8 cellular contexts compared by ENCODE assay signal in the genomic region with DNA sequence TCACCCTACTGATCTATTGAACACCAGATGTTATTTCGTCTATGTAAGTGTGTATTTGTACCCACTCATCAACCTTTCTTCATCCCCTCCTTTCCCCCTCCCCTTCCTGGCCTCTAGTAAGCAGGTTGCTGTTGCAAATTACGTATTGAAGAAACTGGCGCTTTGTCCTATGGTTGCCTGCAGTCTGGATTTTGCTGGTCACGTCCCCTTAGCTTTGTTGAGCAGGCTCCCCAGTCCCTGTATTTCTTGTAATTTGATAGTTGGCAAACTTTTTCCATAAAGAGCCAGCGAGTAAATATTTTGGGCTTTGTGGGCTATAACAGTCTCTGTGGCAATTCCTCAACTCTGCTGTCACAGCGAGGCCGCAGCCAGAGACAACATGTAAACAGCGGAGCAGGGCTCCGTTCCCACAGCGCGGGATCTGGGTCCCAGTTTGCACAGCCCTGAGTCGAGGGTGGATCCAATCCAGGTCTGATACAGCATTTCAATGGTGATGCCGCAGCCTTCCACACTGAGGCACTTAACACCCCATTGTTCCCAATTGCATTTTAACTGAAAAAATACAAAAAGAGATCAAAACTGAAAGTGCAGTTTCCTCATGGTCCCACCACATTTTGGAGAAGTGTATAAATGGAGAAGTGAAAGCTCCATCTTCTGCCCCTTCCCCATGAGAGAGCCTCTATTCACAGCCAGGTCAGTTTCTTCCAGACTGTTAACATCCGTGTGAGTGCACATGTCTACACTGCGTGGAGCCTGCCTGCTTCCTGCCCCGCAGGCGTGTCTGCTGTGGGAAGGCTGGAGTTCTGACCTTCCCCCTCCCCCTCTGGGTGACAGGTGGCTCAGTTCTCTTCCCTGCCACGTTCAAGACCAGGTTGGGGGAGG.
DNase-seq lines count a peak whose midpoint lies in the region; ATAC-seq and TF ChIP-seq lines count a peak whose summit lies in the region.

No MANE protein-coding gene starts in this region.

- no peaks in the 10 kb centered on the region for H3K36me3 Mint-ChIP-seq in activated T-cell treated with anti-CD3 and anti-CD28 coated beads, Interleukin-2, amount 50 U/mL, for 4 hours (ENCODE audit: insufficient read depth)
- no peaks in the 10 kb centered on the region for H3K36me3 Mint-ChIP-seq in nephron (ENCODE audit: low read depth)

- H3K9me3 Mint-ChIP-seq in activated T-cell treated with anti-CD3 and anti-CD28 coated beads, Interleukin-2, amount 50 U/mL, for 4 hours = no peaks in the 10 kb centered on the region
- no peaks in the 10 kb centered on the region for H3K9me3 Mint-ChIP-seq in nephron

- H3K27me3 Mint-ChIP-seq in activated T-cell treated with anti-CD3 and anti-CD28 coated beads, Interleukin-2, amount 50 U/mL, for 4 hours (ENCODE audit: low read depth) = peaks cover 7% of the 10 kb centered on the region
- H3K27me3 Mint-ChIP-seq in nephron (ENCODE audit: low read depth) = peaks cover 24% of the 10 kb centered on the region

- H3K4me1 Mint-ChIP-seq in activated T-cell treated with anti-CD3 and anti-CD28 coated beads, Interleukin-2, amount 50 U/mL, for 4 hours (ENCODE audit: low read depth) = peaks cover 16% of the 10 kb centered on the region
- H3K4me1 Mint-ChIP-seq in nephron = peaks cover 23% of the 10 kb centered on the region

- DNase-seq in activated T-cell treated with anti-CD3 and anti-CD28 coated beads, Interleukin-2, amount 50 U/mL, for 4 hours = no peak
- no peak for DNase-seq in activated T-cell treated with anti-CD3 and anti-CD28 coated beads, Interleukin-2, amount 50 U/mL, for 48 hours
- DNase-seq in NOMO-1 treated with dmso at 0.1 percent for 144 hours (lab: John Stamatoyannopoulos, UW; ENCODE audit: unreplicated experiment) = peak; percentile 92
- no peak for DNase-seq in T1000 (lab: John Stamatoyannopoulos, UW)

- peak overlapping the region; percentile 78 for H3K4me3 Mint-ChIP-seq in activated T-cell treated with anti-CD3 and anti-CD28 coated beads, Interleukin-2, amount 50 U/mL, for 4 hours
- H3K4me3 Mint-ChIP-seq in nephron = peak overlapping the region; percentile 59 to 64 (median 63)

- H3K27ac Mint-ChIP-seq in nephron = peak overlapping the region; percentile 9 to 63 (median 9)

- TF ChIP-seq CTCF in nephron (IDR thresholded peaks at IDR 0.05; ENCODE audit: unreplicated experiment in 3 of 3) = no peak

- no peak for ATAC-seq in activated T-cell treated with anti-CD3 and anti-CD28 coated beads, Interleukin-2, amount 50 U/mL, for 4 hours
- peak; percentile 39 for ATAC-seq in esophagus mucosa
- no peak for ATAC-seq in activated CD4-positive, CD25-positive, alpha-beta regulatory T cell treated with anti-CD3 and anti-CD28 coated beads, Interleukin-2, amount 50 U/mL, for 24 hours
- no peak for ATAC-seq in GM21526 (IDR thresholded peaks at IDR 0.05; ENCODE audit: low FRiP score, unreplicated experiment)
